8 cellular contexts compared by ENCODE assay signal in the genomic region with DNA sequence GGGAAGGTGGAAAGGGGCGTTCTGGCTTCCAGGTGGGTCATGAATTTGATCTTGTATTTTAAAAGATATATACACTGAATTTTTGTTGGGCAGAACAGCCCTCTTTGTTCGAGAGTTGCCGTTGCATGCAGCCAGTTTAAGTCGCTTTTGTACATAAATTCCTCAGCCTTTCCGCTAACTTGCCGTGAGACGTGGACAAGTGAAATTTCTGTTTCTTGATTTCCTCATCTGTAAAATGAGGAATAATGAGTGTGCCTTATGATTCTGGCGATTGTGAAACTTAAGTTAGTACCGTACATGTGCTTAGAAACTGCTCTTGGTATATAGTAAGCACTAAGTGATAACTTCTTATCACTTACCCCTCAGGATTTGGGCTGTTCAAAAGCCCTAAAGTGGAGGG. TPM values are rescaled to one million over a fixed set of nuclear protein-coding genes. Genes with fewer than 3 reads are reported as not detected.
DNase-seq lines count a peak whose midpoint lies in the region; ATAC-seq and TF ChIP-seq lines count a peak whose summit lies in the region.

No MANE protein-coding gene starts in this region.

- 59 to 68% (median 62%) methylated on average over 9 of the region's 9 CpGs for WGBS in heart left ventricle, 4 donors
- WGBS in psoas muscle, 3 donors, result 50 to 54% (median 53%) methylated on average over 9 of the region's 9 CpGs

- H3K27ac ChIP-seq in heart left ventricle, result peak overlapping the region in 7 of 12 donors; percentile 31 to 92 (median 88)
- H3K27ac ChIP-seq in psoas muscle, result peak overlapping the region; percentile 77

- H3K4me3 Mint-ChIP-seq in T-helper 17 cell, result peak overlapping the region; percentile 93

- no peak for DNase-seq in heart left ventricle
- no peak for DNase-seq in left cardiac atrium
- DNase-seq in T-helper 17 cell, result no peak
- peak; percentile 59 for DNase-seq in fibroblast of the aortic adventitia (ENCODE audit: low read depth)
- no peak for DNase-seq in psoas muscle
- DNase-seq in nucleus accumbens (lab: John Stamatoyannopoulos, UW), result no peak
- no peak for DNase-seq in ecto neural progenitor cell (ENCODE audit: low spot score)

- H3K4me3 ChIP-seq in heart left ventricle (peak overlapping the region; percentile 75 to 93 (median 88)), fibroblast of the aortic adventitia (ENCODE audit: low read depth, low read length) (peak overlapping the region; percentile 80), psoas muscle (peak overlapping the region; percentile 93)

- intact Hi-C loops in heart left ventricle (cut with DNase I), result loop anchor here in 3 of 10 donors (1.0 to 10.0 kb wide), 4 partner anchors 43 to 350 kb away; a partner anchor contains a TSS
- intact Hi-C loops in left cardiac atrium (cut with DNase I), result loop anchor here in 1 of 2 donors (5.0 kb wide), 1 partner anchor 93 kb away; no protein-coding TSS in a partner anchor
- intact Hi-C loops in psoas muscle (cut with DNase I), result loop anchor here (5.0 kb wide), 2 partner anchors 48 to 1757 kb away; no protein-coding TSS in a partner anchor

- H3K27ac Mint-ChIP-seq in T-helper 17 cell, result peak overlapping the region; percentile 45

- H3K9me3 ChIP-seq in heart left ventricle (no peaks in the 10 kb centered on the region), T-helper 17 cell (ENCODE audit: control insufficient read depth, low read length, poor library complexity, severe bottlenecking) (no peaks in the 10 kb centered on the region), psoas muscle (no peaks in the 10 kb centered on the region)

- peaks cover 2% of the 10 kb centered on the region for H3K36me3 Mint-ChIP-seq in T-helper 17 cell (ENCODE audit: low read depth)

- no peaks in the 10 kb centered on the region for H3K27me3 Mint-ChIP-seq in T-helper 17 cell

- ATAC-seq in heart left ventricle (no peak), left cardiac atrium (no peak), T-helper 17 cell (no peak), psoas muscle (no peak), HG03039 (IDR thresholded peaks at IDR 0.05; ENCODE audit: unreplicated experiment) (no peak)

- TF ChIP-seq CTCF in heart left ventricle (IDR thresholded peaks at IDR 0.05) (no peak), fibroblast of the aortic adventitia (IDR thresholded peaks at IDR 0.05; ENCODE audit: insufficient read depth, low read length) (no peak), psoas muscle (IDR thresholded peaks at IDR 0.05) (no peak)

- no peaks in the 10 kb centered on the region for H3K27me3 ChIP-seq in heart left ventricle
- no peaks in the 10 kb centered on the region for H3K27me3 ChIP-seq in psoas muscle (ENCODE audit: insufficient read depth in 3 of 3, low read length in 2 of 3)

- no peak for TF ChIP-seq POLR2A in heart left ventricle (IDR thresholded peaks at IDR 0.05)

- peaks cover 39% of the 10 kb centered on the region for H3K4me1 Mint-ChIP-seq in T-helper 17 cell

- H3K36me3 ChIP-seq in heart left ventricle, result peaks cover 0 to 23% (median 0%) of the 10 kb centered on the region in 9 donors
- H3K36me3 ChIP-seq in psoas muscle (ENCODE audit: insufficient read depth in 1 of 2, low read depth in 1 of 2), result peaks cover 3 to 17% of the 10 kb centered on the region in 2 donors

- H3K4me1 ChIP-seq in heart left ventricle, result peaks cover 0 to 22% (median 14%) of the 10 kb centered on the region in 12 donors
- H3K4me1 ChIP-seq in psoas muscle, result peaks cover 15% of the 10 kb centered on the region

RNA-seq across cellular contexts. Expression of a gene that starts 1.3 kb away (rescaled TPM):
- total RNA-seq in heart left ventricle (1 to 10 TPM; 2.2 to 4.0 (median 2.7) TPM), left cardiac atrium (1 to 10 TPM; 3.0 to 5.1 TPM), T-helper 17 cell (1 to 10 TPM; 4.7 to 7.2 TPM), fibroblast of the aortic adventitia (ENCODE audit: low replicate concordance) (2.6 and 4.5 TPM in 2 replicates), psoas muscle (1 to 10 TPM; 3.8 to 5.7 (median 5.2) TPM)
- polyA plus RNA-seq in heart left ventricle (1 to 10 TPM; 1.3 to 3.5 TPM), psoas muscle (1 to 10 TPM; 2.0 to 8.4 (median 4.0) TPM)
